12 cellular contexts compared by ENCODE assay signal in genomic region chr11:102244681-102245409, GRCh38.
DNase-seq lines count a peak whose midpoint lies in the region; ATAC-seq and TF ChIP-seq lines count a peak whose summit lies in the region.
"Had no signal": no experiment of that assay in that cellular context is flagged by ENCODE, and none has a peak within 500 bp of the region (broad histone marks: within the 10 kb centered on the region; RNA-seq: fewer than 3 reads in every experiment).

No MANE protein-coding gene starts in this region.

- H4K8ac ChIP-seq in neuronal stem cell (ENCODE audit: low read depth, low read length): no peak overlapping the region

- no peak overlapping the region for H2BK5ac ChIP-seq in neuronal stem cell (ENCODE audit: low read length)

- H3K9me3 Mint-ChIP-seq in activated CD8-positive, alpha-beta T cell treated with anti-CD3 and anti-CD28 coated beads for 36 hours: no peaks in the 10 kb centered on the region

- no peak overlapping the region for H3K9ac ChIP-seq in neuronal stem cell (ENCODE audit: low read depth, low read length, poor library complexity)

- no peak overlapping the region for H3K4me3 ChIP-seq in epithelial cell of esophagus (ENCODE audit: low read length)
- no peak overlapping the region for H3K4me3 ChIP-seq in neuronal stem cell (ENCODE audit: low read length in 2 of 2)

- intact Hi-C loops in activated CD8-positive, alpha-beta T cell treated with anti-CD3 and anti-CD28 coated beads for 36 hours (cut with micrococcal nuclease): no loop called here

- peak; percentile 99 for DNase-seq in EL
- peak; percentile 99 for DNase-seq in RPMI7951 (ENCODE audit: low read depth)
- peak; percentile 94 for DNase-seq in epithelial cell of esophagus (ENCODE audit: low read depth)
- no peak for DNase-seq in neuronal stem cell (ENCODE audit: low spot score)
- DNase-seq in cerebellar nuclear complex (lab: John Stamatoyannopoulos, UW): no peak
- no peak for DNase-seq in T-helper 2 cell
- no peak for DNase-seq in activated CD8-positive, alpha-beta T cell treated with anti-CD3 and anti-CD28 coated beads for 36 hours
- DNase-seq in SKM-1 (lab: John Stamatoyannopoulos, UW; ENCODE audit: unreplicated experiment): no peak
- DNase-seq: NCI-H2081 treated with DMSO at 0.1 percent for 48 hours; stimulated activated naive CD4-positive, alpha-beta T cell; T-helper 9 cell had no signal

- no peak overlapping the region for H3K18ac ChIP-seq in neuronal stem cell (ENCODE audit: low read length)

- H3K4me1 Mint-ChIP-seq in activated CD8-positive, alpha-beta T cell treated with anti-CD3 and anti-CD28 coated beads for 36 hours (ENCODE audit: low read depth): no peaks in the 10 kb centered on the region

- H4K91ac ChIP-seq in neuronal stem cell (ENCODE audit: low read depth, low read length, poor library complexity): no peak overlapping the region

- no peak overlapping the region for H3K27ac Mint-ChIP-seq in activated CD8-positive, alpha-beta T cell treated with anti-CD3 and anti-CD28 coated beads for 36 hours
- H3K27ac Mint-ChIP-seq: activated naive CD8-positive, alpha-beta T cell had no signal

- H2AFZ ChIP-seq in neuronal stem cell (ENCODE audit: low read length): no peak overlapping the region

- H3K9me3 ChIP-seq in neuronal stem cell (replicated peaks in 1 of 2; ENCODE audit: control insufficient read depth in 2 of 2, insufficient read depth in 1 of 2, low read depth in 1 of 2, low read length in 2 of 2): no peaks in the 10 kb centered on the region

- H2AK5ac ChIP-seq in neuronal stem cell (ENCODE audit: low read depth, low read length): no peak overlapping the region

- H3K27me3 Mint-ChIP-seq in activated CD8-positive, alpha-beta T cell treated with anti-CD3 and anti-CD28 coated beads for 36 hours: no peaks in the 10 kb centered on the region

- no CpG with 5 or more reads among the region's 5 CpGs for WGBS in neuronal stem cell (ENCODE audit: extremely low coverage in 2 of 2, insufficient read length in 2 of 2, insufficient replicate concordance in 1 of 2), 2 donors

- H3K36me3 Mint-ChIP-seq in activated CD8-positive, alpha-beta T cell treated with anti-CD3 and anti-CD28 coated beads for 36 hours (ENCODE audit: low read depth): no peaks in the 10 kb centered on the region
- H3K36me3 Mint-ChIP-seq: activated naive CD8-positive, alpha-beta T cell had no signal

- no peak overlapping the region for H2BK15ac ChIP-seq in neuronal stem cell (ENCODE audit: low read length)

- H3K23ac ChIP-seq in neuronal stem cell (ENCODE audit: low read depth, low read length, poor library complexity): peak overlapping the region; percentile 25

- H3K27ac ChIP-seq in neuronal stem cell (replicated peaks; ENCODE audit: low read length): no peak overlapping the region

- H3K4me1 ChIP-seq in neuronal stem cell (ENCODE audit: control insufficient read depth in 2 of 2, insufficient read depth in 1 of 2, low read depth in 1 of 2, low read length in 2 of 2): no peaks in the 10 kb centered on the region

- H3K27me3 ChIP-seq in neuronal stem cell (ENCODE audit: control insufficient read depth in 3 of 3, insufficient read depth in 3 of 3, low read depth in 1 of 3, low read length in 3 of 3): no peaks in the 10 kb centered on the region

- no peak overlapping the region for H3K4me3 Mint-ChIP-seq in activated CD8-positive, alpha-beta T cell treated with anti-CD3 and anti-CD28 coated beads for 36 hours
- H3K4me3 Mint-ChIP-seq: activated naive CD8-positive, alpha-beta T cell had no signal

- peak overlapping the region; percentile 7 for H2BK12ac ChIP-seq in neuronal stem cell (ENCODE audit: low read length)

- H3K14ac ChIP-seq in neuronal stem cell (ENCODE audit: low read length): no peak overlapping the region

- CTCF ChIA-PET in activated CD8-positive, alpha-beta T cell treated with anti-CD3 and anti-CD28 coated beads for 36 hours (lab: Charles Lee): interaction anchor here (2.8 kb wide), 1 partner anchor 8 kb away, joined by 8 read pairs; no protein-coding TSS in a partner anchor

- no peak overlapping the region for H3K4me2 ChIP-seq in neuronal stem cell (ENCODE audit: insufficient read depth, low read length, poor library complexity, severe bottlenecking)

- POLR2A ChIA-PET in activated CD8-positive, alpha-beta T cell treated with anti-CD3 and anti-CD28 coated beads for 36 hours (lab: Charles Lee): no interaction called here

- no peak for ATAC-seq in activated CD8-positive, alpha-beta T cell treated with anti-CD3 and anti-CD28 coated beads for 36 hours

- no peak overlapping the region for H3K4ac ChIP-seq in neuronal stem cell (ENCODE audit: low read length)

- no peak overlapping the region for H2BK120ac ChIP-seq in neuronal stem cell (ENCODE audit: low read depth, low read length)

- H3K79me1 ChIP-seq in neuronal stem cell (ENCODE audit: low read depth, low read length): no peaks in the 10 kb centered on the region

- no peak for TF ChIP-seq CTCF in epithelial cell of esophagus (IDR thresholded peaks at IDR 0.05; ENCODE audit: insufficient read depth, low read depth, low read length, missing control alignments)
- TF ChIP-seq CTCF in activated CD8-positive, alpha-beta T cell treated with anti-CD3 and anti-CD28 coated beads for 36 hours (IDR thresholded peaks at IDR 0.05): no peak

- no peaks in the 10 kb centered on the region for H3K36me3 ChIP-seq in neuronal stem cell (replicated peaks in 1 of 2; ENCODE audit: control insufficient read depth in 2 of 2, insufficient read depth in 2 of 2, low read length in 2 of 2)

Comparison
In these comparisons a context has a peak if more than half of its experiments do, and no peak if none do; other contexts are left out.
1. DNase-seq: peak in EL (single experiment), RPMI7951 (single experiment) and epithelial cell of esophagus (single experiment); none in neuronal stem cell (single experiment), cerebellar nuclear complex (0 of 2), T-helper 2 cell (0 of 5), activated CD8-positive, alpha-beta T cell treated with anti-CD3 and anti-CD28 coated beads for 36 hours (single experiment) and SKM-1 (single experiment).